In the genomic region with DNA sequence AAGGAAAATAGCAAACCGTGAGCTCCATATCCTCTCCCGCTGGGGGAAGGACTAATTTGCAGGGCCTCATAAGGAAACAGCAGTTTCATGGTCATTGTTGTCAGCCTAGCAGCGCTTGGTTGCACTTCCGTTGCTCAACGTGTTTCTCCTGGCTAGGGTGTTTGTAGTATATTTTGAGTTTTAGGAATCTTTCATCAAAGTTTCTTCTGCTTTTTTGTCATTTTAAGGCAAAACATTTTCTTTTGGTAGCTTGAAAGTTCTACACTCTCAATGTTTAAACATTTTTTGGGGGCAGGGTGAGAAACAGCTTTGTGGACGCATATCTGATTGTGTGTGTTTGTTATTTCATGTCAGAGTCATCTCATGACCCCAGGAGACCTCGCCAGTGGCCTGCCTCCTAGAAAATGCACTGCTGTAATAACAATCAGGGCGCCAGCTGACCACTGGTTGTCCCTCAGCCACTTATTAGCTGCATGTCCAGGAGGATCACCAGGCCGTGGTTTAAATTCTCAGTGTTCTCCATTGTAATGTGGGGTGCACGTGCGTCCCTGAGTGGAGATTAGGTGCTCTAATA, we compare ENCODE assay signal across 9 cellular contexts. TPM values are rescaled to one million over a fixed set of nuclear protein-coding genes. Genes with fewer than 3 reads are reported as not detected.
A peak's percentile ranks its signal among the peaks of the same experiment; 100 is the strongest.
DNase-seq lines count a peak whose midpoint lies in the region; ATAC-seq and TF ChIP-seq lines count a peak whose summit lies in the region.
"Had no signal": no experiment of that assay in that cellular context is flagged by ENCODE, and none has a peak within 500 bp of the region (broad histone marks: within the 10 kb centered on the region; RNA-seq: fewer than 3 reads in every experiment).

No MANE protein-coding gene starts in this region.

- H3K9me3 ChIP-seq in endocrine pancreas (ENCODE audit: control insufficient read depth, low read length) (no peaks in the 10 kb centered on the region), neutrophil (no peaks in the 10 kb centered on the region), suprapubic skin (no peaks in the 10 kb centered on the region)

- in situ Hi-C loops in ACHN (cut with HindIII; ENCODE audit: low pct_ligation_motif_present, low pct_unique_long_range_greater_than_20kb, low sequenced_read_pairs): no loop called here

- peak; percentile 71 for DNase-seq in M059J (ENCODE audit: low read depth)
- DNase-seq in suprapubic skin (ENCODE audit: low spot score in 2 of 2): no peak
- no peak for DNase-seq in NCI-H1694 treated with DMSO at 0.1 percent for 48 hours (lab: John Stamatoyannopoulos, UW)
- no peak for DNase-seq in ACHN
- no peak for DNase-seq in A172 (ENCODE audit: low spot score)
- DNase-seq: NK-92 treated with Interleukin-12 subunit alpha and Interleukin-12 subunit beta, amount 100 ng/mL, for 24 hours had no signal

- H3K36me3 ChIP-seq in endocrine pancreas (ENCODE audit: control insufficient read depth, insufficient read depth, low read length) (no peaks in the 10 kb centered on the region), neutrophil (no peaks in the 10 kb centered on the region), suprapubic skin (no peaks in the 10 kb centered on the region)

- TF ChIP-seq CTCF in neutrophil (IDR thresholded peaks at IDR 0.05) (no peak), suprapubic skin (IDR thresholded peaks at IDR 0.05) (no peak)

- peak overlapping the region; percentile 84 for H3K27ac ChIP-seq in neutrophil
- H3K27ac ChIP-seq in suprapubic skin: no peak overlapping the region

- no peak for TF ChIP-seq POLR2A in suprapubic skin (IDR thresholded peaks at IDR 0.05)

- H3K27me3 ChIP-seq in endocrine pancreas (ENCODE audit: control insufficient read depth, insufficient read depth, low read length) (no peaks in the 10 kb centered on the region), neutrophil (no peaks in the 10 kb centered on the region), suprapubic skin (no peaks in the 10 kb centered on the region)

- H3K4me3 ChIP-seq in endocrine pancreas (ENCODE audit: control insufficient read depth, insufficient read depth, low read length) (peak overlapping the region; percentile 19), neutrophil (ENCODE audit: low read depth in 1 of 2, low read length in 1 of 2) (peak overlapping the region; percentile 7 to 35), suprapubic skin (no peak overlapping the region)

- no peak for TF ChIP-seq EP300 in suprapubic skin (IDR thresholded peaks at IDR 0.05)

- H3K4me1 ChIP-seq in endocrine pancreas (ENCODE audit: control insufficient read depth, insufficient read depth, low read length) (no peaks in the 10 kb centered on the region), neutrophil (ENCODE audit: control insufficient read depth in 1 of 2, insufficient read depth in 1 of 2, low read depth in 1 of 2, low read length in 1 of 2) (peaks cover 71 to 76% of the 10 kb centered on the region in 2 experiments), suprapubic skin (peaks cover 56% of the 10 kb centered on the region)

- peak; percentile 42 for ATAC-seq in GM19438 (IDR thresholded peaks at IDR 0.05; ENCODE audit: low read depth, unreplicated experiment)

- 62% methylated on average over 11 of the region's 11 CpGs for WGBS in suprapubic skin

- no peak overlapping the region for H3K9ac ChIP-seq in endocrine pancreas (ENCODE audit: control insufficient read depth, insufficient read depth, low read length)

RNA-seq across cellular contexts. Expression of a gene that starts 20.6 kb away (rescaled TPM):
- 9.0 and 17.6 TPM in 2 replicates for total RNA-seq in M059J (2014; rRNA removed; shearing (Covaris generic))
- 10 to 100 TPM; 20.0 to 29.4 (median 23.9) TPM for total RNA-seq in suprapubic skin
- total RNA-seq in A172 (2014; rRNA removed; shearing (Covaris generic)): 4.8 and 5.4 TPM in 2 replicates
